1 cellular context compared by ENCODE assay signal in the genomic region with DNA sequence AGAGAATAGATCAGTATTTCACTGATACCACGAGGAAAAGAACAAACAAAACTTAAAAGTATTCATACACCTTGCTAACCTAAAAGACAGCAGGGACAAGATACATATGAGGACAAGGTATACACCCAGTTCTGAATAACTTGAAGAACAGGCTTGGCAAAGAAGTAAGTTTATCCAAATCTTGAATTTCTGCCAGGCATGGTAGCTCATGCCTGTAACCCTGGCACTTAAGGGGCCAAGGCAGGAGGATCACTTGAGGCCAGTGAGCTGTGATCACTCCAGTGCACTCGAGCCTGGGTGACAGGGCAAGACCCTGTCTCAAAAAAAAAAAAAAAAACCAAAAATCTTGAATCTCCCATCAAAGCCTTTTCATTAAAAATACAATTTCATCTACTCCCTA.
TF ChIP-seq lines count a peak whose summit lies in the region.

No MANE protein-coding gene starts in this region.

TF ChIP-seq in K562, 482 proteins besides CTCF, POLR2A, EP300 and RAD21:
- TF ChIP-seq, protein P1, sequence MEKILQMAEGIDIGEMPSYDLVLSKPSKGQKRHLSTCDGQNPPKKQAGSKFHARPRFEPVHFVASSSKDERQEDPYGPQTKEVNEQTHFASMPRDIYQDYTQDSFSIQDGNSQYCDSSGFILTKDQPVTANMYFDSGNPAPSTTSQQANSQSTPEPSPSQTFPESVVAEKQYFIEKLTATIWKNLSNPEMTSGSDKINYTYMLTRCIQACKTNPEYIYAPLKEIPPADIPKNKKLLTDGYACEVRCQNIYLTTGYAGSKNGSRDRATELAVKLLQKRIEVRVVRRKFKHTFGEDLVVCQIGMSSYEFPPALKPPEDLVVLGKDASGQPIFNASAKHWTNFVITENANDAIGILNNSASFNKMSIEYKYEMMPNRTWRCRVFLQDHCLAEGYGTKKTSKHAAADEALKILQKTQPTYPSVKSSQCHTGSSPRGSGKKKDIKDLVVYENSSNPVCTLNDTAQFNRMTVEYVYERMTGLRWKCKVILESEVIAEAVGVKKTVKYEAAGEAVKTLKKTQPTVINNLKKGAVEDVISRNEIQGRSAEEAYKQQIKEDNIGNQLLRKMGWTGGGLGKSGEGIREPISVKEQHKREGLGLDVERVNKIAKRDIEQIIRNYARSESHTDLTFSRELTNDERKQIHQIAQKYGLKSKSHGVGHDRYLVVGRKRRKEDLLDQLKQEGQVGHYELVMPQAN (IDR thresholded peaks at IDR 0.05; ENCODE audit: borderline replicate concordance) = no peak
- TF ChIP-seq RNF2 (IDR thresholded peaks at IDR 0.05) (no peak), CXXC5 (CRISPR knock-in tag; IDR thresholded peaks at IDR 0.05) (no peak), ZNF232 (CRISPR knock-in tag; IDR thresholded peaks at IDR 0.05) (no peak), DNMT1 (IDR thresholded peaks at IDR 0.05) (no peak), ZNF212 (CRISPR knock-in tag; IDR thresholded peaks at IDR 0.05) (no peak), RBBP5 (IDR thresholded peaks at IDR 0.05; ENCODE audit: borderline replicate concordance, insufficient read depth, low read length, poor library complexity, severe bottlenecking) (no peak), ZNF184 (CRISPR knock-in tag; IDR thresholded peaks at IDR 0.05) (no peak), MYBL2 (IDR thresholded peaks at IDR 0.05; ENCODE audit: low read depth) (no peak), MYBL2 (CRISPR knock-in tag; IDR thresholded peaks at IDR 0.05; ENCODE audit: borderline replicate concordance) (no peak), HDAC3 (IDR thresholded peaks at IDR 0.05; ENCODE audit: borderline replicate concordance, partially characterized antibody) (no peak), ZNF24 (IDR thresholded peaks at IDR 0.05) (no peak), TEAD2 (tag; IDR thresholded peaks at IDR 0.05) (no peak), TAL1 (IDR thresholded peaks at IDR 0.05) (no peak)
- TF ChIP-seq, protein P2, sequence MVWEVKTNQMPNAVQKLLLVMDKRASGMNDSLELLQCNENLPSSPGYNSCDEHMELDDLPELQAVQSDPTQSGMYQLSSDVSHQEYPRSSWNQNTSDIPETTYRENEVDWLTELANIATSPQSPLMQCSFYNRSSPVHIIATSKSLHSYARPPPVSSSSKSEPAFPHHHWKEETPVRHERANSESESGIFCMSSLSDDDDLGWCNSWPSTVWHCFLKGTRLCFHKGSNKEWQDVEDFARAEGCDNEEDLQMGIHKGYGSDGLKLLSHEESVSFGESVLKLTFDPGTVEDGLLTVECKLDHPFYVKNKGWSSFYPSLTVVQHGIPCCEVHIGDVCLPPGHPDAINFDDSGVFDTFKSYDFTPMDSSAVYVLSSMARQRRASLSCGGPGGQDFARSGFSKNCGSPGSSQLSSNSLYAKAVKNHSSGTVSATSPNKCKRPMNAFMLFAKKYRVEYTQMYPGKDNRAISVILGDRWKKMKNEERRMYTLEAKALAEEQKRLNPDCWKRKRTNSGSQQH (CRISPR knock-in tag; IDR thresholded peaks at IDR 0.05) = no peak
- TF ChIP-seq, protein P3, sequence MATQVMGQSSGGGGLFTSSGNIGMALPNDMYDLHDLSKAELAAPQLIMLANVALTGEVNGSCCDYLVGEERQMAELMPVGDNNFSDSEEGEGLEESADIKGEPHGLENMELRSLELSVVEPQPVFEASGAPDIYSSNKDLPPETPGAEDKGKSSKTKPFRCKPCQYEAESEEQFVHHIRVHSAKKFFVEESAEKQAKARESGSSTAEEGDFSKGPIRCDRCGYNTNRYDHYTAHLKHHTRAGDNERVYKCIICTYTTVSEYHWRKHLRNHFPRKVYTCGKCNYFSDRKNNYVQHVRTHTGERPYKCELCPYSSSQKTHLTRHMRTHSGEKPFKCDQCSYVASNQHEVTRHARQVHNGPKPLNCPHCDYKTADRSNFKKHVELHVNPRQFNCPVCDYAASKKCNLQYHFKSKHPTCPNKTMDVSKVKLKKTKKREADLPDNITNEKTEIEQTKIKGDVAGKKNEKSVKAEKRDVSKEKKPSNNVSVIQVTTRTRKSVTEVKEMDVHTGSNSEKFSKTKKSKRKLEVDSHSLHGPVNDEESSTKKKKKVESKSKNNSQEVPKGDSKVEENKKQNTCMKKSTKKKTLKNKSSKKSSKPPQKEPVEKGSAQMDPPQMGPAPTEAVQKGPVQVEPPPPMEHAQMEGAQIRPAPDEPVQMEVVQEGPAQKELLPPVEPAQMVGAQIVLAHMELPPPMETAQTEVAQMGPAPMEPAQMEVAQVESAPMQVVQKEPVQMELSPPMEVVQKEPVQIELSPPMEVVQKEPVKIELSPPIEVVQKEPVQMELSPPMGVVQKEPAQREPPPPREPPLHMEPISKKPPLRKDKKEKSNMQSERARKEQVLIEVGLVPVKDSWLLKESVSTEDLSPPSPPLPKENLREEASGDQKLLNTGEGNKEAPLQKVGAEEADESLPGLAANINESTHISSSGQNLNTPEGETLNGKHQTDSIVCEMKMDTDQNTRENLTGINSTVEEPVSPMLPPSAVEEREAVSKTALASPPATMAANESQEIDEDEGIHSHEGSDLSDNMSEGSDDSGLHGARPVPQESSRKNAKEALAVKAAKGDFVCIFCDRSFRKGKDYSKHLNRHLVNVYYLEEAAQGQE (CRISPR knock-in tag; IDR thresholded peaks at IDR 0.05; ENCODE audit: low read depth) = no peak
- TF ChIP-seq, protein P4, sequence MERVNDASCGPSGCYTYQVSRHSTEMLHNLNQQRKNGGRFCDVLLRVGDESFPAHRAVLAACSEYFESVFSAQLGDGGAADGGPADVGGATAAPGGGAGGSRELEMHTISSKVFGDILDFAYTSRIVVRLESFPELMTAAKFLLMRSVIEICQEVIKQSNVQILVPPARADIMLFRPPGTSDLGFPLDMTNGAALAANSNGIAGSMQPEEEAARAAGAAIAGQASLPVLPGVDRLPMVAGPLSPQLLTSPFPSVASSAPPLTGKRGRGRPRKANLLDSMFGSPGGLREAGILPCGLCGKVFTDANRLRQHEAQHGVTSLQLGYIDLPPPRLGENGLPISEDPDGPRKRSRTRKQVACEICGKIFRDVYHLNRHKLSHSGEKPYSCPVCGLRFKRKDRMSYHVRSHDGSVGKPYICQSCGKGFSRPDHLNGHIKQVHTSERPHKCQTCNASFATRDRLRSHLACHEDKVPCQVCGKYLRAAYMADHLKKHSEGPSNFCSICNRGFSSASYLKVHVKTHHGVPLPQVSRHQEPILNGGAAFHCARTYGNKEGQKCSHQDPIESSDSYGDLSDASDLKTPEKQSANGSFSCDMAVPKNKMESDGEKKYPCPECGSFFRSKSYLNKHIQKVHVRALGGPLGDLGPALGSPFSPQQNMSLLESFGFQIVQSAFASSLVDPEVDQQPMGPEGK (CRISPR knock-in tag; IDR thresholded peaks at IDR 0.05; ENCODE audit: borderline replicate concordance) = no peak
